30 cellular contexts compared by ENCODE assay signal in the genomic region with DNA sequence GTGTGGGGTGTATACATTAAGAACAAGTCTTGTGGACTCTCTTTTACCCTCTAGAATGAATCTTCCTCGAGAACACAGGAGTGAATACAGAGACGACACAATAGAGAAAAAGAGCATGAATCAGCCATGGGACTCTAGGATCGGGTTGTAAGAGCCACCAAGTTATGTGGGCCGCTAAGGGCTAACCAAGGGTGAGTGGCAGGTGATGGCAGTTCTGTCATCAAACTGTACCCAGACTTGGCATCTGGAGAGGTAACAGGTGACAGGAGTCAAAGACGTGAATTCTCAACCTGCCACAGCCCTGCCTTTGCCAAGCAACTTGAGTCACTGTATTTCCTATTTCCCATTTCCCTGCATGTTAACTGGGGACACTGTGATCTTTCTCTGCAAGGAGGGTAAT. TPM values are rescaled to one million over a fixed set of nuclear protein-coding genes. Genes with fewer than 3 reads are reported as not detected.
DNase-seq lines count a peak whose midpoint lies in the region; ATAC-seq and TF ChIP-seq lines count a peak whose summit lies in the region.
"Had no signal": no experiment of that assay in that cellular context is flagged by ENCODE, and none has a peak within 500 bp of the region (broad histone marks: within the 10 kb centered on the region; RNA-seq: fewer than 3 reads in every experiment).

No MANE protein-coding gene starts in this region.

- peaks cover 15% of the 10 kb centered on the region for H3K36me3 Mint-ChIP-seq in activated T-cell treated with anti-CD3 and anti-CD28 coated beads, Interleukin-2, amount 50 U/mL, for 24 hours (ENCODE audit: low read depth)
- H3K36me3 Mint-ChIP-seq in CD8-positive, alpha-beta T cell: no peaks in the 10 kb centered on the region
- peaks cover 5% of the 10 kb centered on the region for H3K36me3 Mint-ChIP-seq in activated naive CD8-positive, alpha-beta T cell
- H3K36me3 Mint-ChIP-seq in chondrocyte (ENCODE audit: low read depth): no peaks in the 10 kb centered on the region
- H3K36me3 Mint-ChIP-seq: CD8-positive, alpha-beta memory T cell; mesothelial cell of epicardium had no signal

- no peaks in the 10 kb centered on the region for H3K79me2 ChIP-seq in neural cell (replicated peaks; ENCODE audit: insufficient read depth, low read length)

- ATAC-seq in CD8-positive, alpha-beta T cell: no peak
- ATAC-seq: activated T-cell treated with anti-CD3 and anti-CD28 coated beads, Interleukin-2, amount 50 U/mL, for 4 hours; HCT116; left ventricle myocardium superior; sciatic nerve had no signal

- H3K9me2 ChIP-seq in neural cell (ENCODE audit: insufficient read depth, low read length): no peaks in the 10 kb centered on the region

- H3K4me3 ChIP-seq in CD8-positive, alpha-beta T cell (ENCODE audit: low read depth, low read length): no peak overlapping the region
- no peak overlapping the region for H3K4me3 ChIP-seq in neural cell (ENCODE audit: low read length)
- H3K4me3 ChIP-seq: breast epithelium, coronary artery, esophagus muscularis mucosa, hepatocyte, SJCRH30, transverse colon had no signal

- no peaks in the 10 kb centered on the region for H3F3A ChIP-seq in neural cell (ENCODE audit: insufficient read depth, low read length, poor library complexity, severe bottlenecking)

- H4K20me1 ChIP-seq in neural cell (ENCODE audit: insufficient read depth): no peaks in the 10 kb centered on the region

- peaks cover 18% of the 10 kb centered on the region for H3K9me3 Mint-ChIP-seq in activated T-cell treated with anti-CD3 and anti-CD28 coated beads, Interleukin-2, amount 50 U/mL, for 24 hours
- no peaks in the 10 kb centered on the region for H3K9me3 Mint-ChIP-seq in CD8-positive, alpha-beta T cell
- no peaks in the 10 kb centered on the region for H3K9me3 Mint-ChIP-seq in activated naive CD8-positive, alpha-beta T cell (ENCODE audit: low read depth)
- H3K9me3 Mint-ChIP-seq in chondrocyte (ENCODE audit: low read depth): no peaks in the 10 kb centered on the region
- H3K9me3 Mint-ChIP-seq: CD8-positive, alpha-beta memory T cell; endodermal cell; mesothelial cell of epicardium; neural crest cell had no signal

- no peaks in the 10 kb centered on the region for H3K27me3 ChIP-seq in CD8-positive, alpha-beta T cell (ENCODE audit: insufficient read depth, low read length)
- H3K27me3 ChIP-seq in neural cell (ENCODE audit: insufficient read depth, low read depth, low read length): no peaks in the 10 kb centered on the region
- H3K27me3 ChIP-seq: breast epithelium, esophagus muscularis mucosa, hepatocyte, SJCRH30, transverse colon had no signal

- no peak overlapping the region for H3K4me3 Mint-ChIP-seq in activated T-cell treated with anti-CD3 and anti-CD28 coated beads, Interleukin-2, amount 50 U/mL, for 24 hours
- no peak overlapping the region for H3K4me3 Mint-ChIP-seq in CD8-positive, alpha-beta T cell
- peak overlapping the region; percentile 65 for H3K4me3 Mint-ChIP-seq in activated naive CD8-positive, alpha-beta T cell
- no peak overlapping the region for H3K4me3 Mint-ChIP-seq in chondrocyte (ENCODE audit: unreplicated experiment)
- H3K4me3 Mint-ChIP-seq: activated T-cell treated with anti-CD3 and anti-CD28 coated beads, Interleukin-2, amount 50 U/mL, for 4 hours; endodermal cell; mesothelial cell of epicardium; neural crest cell had no signal

- no peak for TF ChIP-seq RAD21 in neural cell (conservative IDR thresholded peaks at IDR 0.05)

- H3K4me1 ChIP-seq in CD8-positive, alpha-beta T cell (ENCODE audit: insufficient read depth, low read length): peaks cover 58% of the 10 kb centered on the region
- H3K4me1 ChIP-seq: breast epithelium had no signal

- TF ChIP-seq EP300 in neural cell (conservative IDR thresholded peaks at IDR 0.05; ENCODE audit: poor library complexity, severe bottlenecking): peak; percentile 39

- TF ChIP-seq CTCF in CD8-positive, alpha-beta T cell (IDR thresholded peaks at IDR 0.05): no peak
- TF ChIP-seq CTCF in neural cell (IDR thresholded peaks at IDR 0.05; ENCODE audit: poor library complexity, severe bottlenecking) (no peak), chondrocyte (IDR thresholded peaks at IDR 0.05) (no peak)

- no peaks in the 10 kb centered on the region for H3K36me3 ChIP-seq in CD8-positive, alpha-beta T cell (ENCODE audit: insufficient read depth, low read length)
- H3K36me3 ChIP-seq in neural cell (ENCODE audit: insufficient read depth, low read length): no peaks in the 10 kb centered on the region
- H3K36me3 ChIP-seq: breast epithelium, esophagus muscularis mucosa, transverse colon had no signal

- H3K27ac ChIP-seq in CD8-positive, alpha-beta T cell (ENCODE audit: low read depth, low read length): no peak overlapping the region
- H3K27ac ChIP-seq in neural cell (ENCODE audit: low read length): no peak overlapping the region
- H3K27ac ChIP-seq: breast epithelium, coronary artery, esophagus muscularis mucosa, hepatocyte, SJCRH30, transverse colon, VCaP had no signal

- H2AFZ ChIP-seq in neural cell (ENCODE audit: low read depth, low read length): no peak overlapping the region
- H2AFZ ChIP-seq: hepatocyte had no signal

- H3K9ac ChIP-seq in neural cell (ENCODE audit: low read length): no peak overlapping the region

- intact Hi-C loops in CD8-positive, alpha-beta T cell (cut with DNase I, micrococcal nuclease): no loop called here

- POLR2A ChIA-PET in CD8-positive, alpha-beta T cell (lab: Charles Lee): no interaction called here

- no peak for DNase-seq in activated T-cell treated with anti-CD3 and anti-CD28 coated beads, Interleukin-2, amount 50 U/mL, for 24 hours
- DNase-seq in activated T-cell treated with anti-CD3 and anti-CD28 coated beads, Interleukin-2, amount 50 U/mL, for 48 hours: no peak
- DNase-seq in CD8-positive, alpha-beta T cell: no peak
- no peak for DNase-seq in chondrocyte (ENCODE audit: low spot score)
- no peak for DNase-seq in germinal center (ENCODE audit: low spot score)
- no peak for DNase-seq in DMS 273 (lab: John Stamatoyannopoulos, UW; ENCODE audit: unreplicated experiment)
- DNase-seq: activated CD4-positive, alpha-beta T cell treated with anti-CD3 and anti-CD28 coated beads, Interleukin-2, amount 50 U/mL, for 4 hours; activated T-cell treated with anti-CD3 and anti-CD28 coated beads, Interleukin-2, amount 50 U/mL, for 4 hours; amniotic stem cell; CD8-positive, alpha-beta memory T cell; DMS153; endodermal cell; Kasumi-1; left ventricle myocardium superior; NCI-H1694; NCI-H526 treated with DMSO at 0.1 percent for 48 hours; SJCRH30; stimulated activated CD4-positive, alpha-beta T cell treated with anti-CD3 and anti-CD28 coated beads, Interleukin-4, amount 100 ng/mL, for 4 hours; transverse colon had no signal

- no peaks in the 10 kb centered on the region for H3K27me3 Mint-ChIP-seq in activated T-cell treated with anti-CD3 and anti-CD28 coated beads, Interleukin-2, amount 50 U/mL, for 24 hours
- peaks cover 2% of the 10 kb centered on the region for H3K27me3 Mint-ChIP-seq in CD8-positive, alpha-beta T cell (ENCODE audit: low read depth)
- H3K27me3 Mint-ChIP-seq in activated naive CD8-positive, alpha-beta T cell: no peaks in the 10 kb centered on the region
- H3K27me3 Mint-ChIP-seq in chondrocyte (ENCODE audit: low read depth): no peaks in the 10 kb centered on the region

- no peaks in the 10 kb centered on the region for H3K9me3 ChIP-seq in CD8-positive, alpha-beta T cell (ENCODE audit: low read length)
- no peaks in the 10 kb centered on the region for H3K9me3 ChIP-seq in neural cell (ENCODE audit: low read length)
- H3K9me3 ChIP-seq: breast epithelium, esophagus muscularis mucosa, transverse colon had no signal

- CTCF ChIA-PET in CD8-positive, alpha-beta T cell (lab: Charles Lee): interaction anchor here (1.6 kb wide), 1 partner anchor 34 kb away, joined by 7 read pairs; no protein-coding TSS in a partner anchor

- H3K27ac Mint-ChIP-seq in activated T-cell treated with anti-CD3 and anti-CD28 coated beads, Interleukin-2, amount 50 U/mL, for 24 hours: peak overlapping the region; percentile 96
- H3K27ac Mint-ChIP-seq in CD8-positive, alpha-beta T cell: peak overlapping the region; percentile 19
- peak overlapping the region; percentile 96 for H3K27ac Mint-ChIP-seq in activated naive CD8-positive, alpha-beta T cell
- no peak overlapping the region for H3K27ac Mint-ChIP-seq in chondrocyte (ENCODE audit: unreplicated experiment)
- H3K27ac Mint-ChIP-seq: endodermal cell, mesothelial cell of epicardium had no signal

- peaks cover 83% of the 10 kb centered on the region for H3K4me1 Mint-ChIP-seq in activated T-cell treated with anti-CD3 and anti-CD28 coated beads, Interleukin-2, amount 50 U/mL, for 24 hours (ENCODE audit: low read depth)
- peaks cover 66% of the 10 kb centered on the region for H3K4me1 Mint-ChIP-seq in CD8-positive, alpha-beta T cell (ENCODE audit: low read depth)
- H3K4me1 Mint-ChIP-seq in activated naive CD8-positive, alpha-beta T cell (ENCODE audit: low read depth): peaks cover 82% of the 10 kb centered on the region
- peaks cover 6% of the 10 kb centered on the region for H3K4me1 Mint-ChIP-seq in chondrocyte (ENCODE audit: low read depth)
- H3K4me1 Mint-ChIP-seq: mesothelial cell of epicardium had no signal

- H3K4me2 ChIP-seq in neural cell (ENCODE audit: low read length): no peak overlapping the region
- H3K4me2 ChIP-seq: hepatocyte had no signal

TF ChIP-seq in neural cell, 6 proteins besides CTCF, POLR2A, EP300 and RAD21 (continues in another document):
- TF ChIP-seq TAF1 (IDR thresholded peaks at IDR 0.05; ENCODE audit: low read depth) (no peak), MXI1 (conservative IDR thresholded peaks at IDR 0.05; ENCODE audit: poor library complexity, severe bottlenecking) (no peak), SMC3 (conservative IDR thresholded peaks at IDR 0.05; ENCODE audit: poor library complexity) (no peak)

RNA-seq across cellular contexts. Expression of a gene that starts 11.2 kb away (rescaled TPM):
- total RNA-seq in CD8-positive, alpha-beta T cell: 1 to 10 TPM; 2.8 to 4.8 TPM
- 38.5 and 40.1 TPM in 2 replicates for polyA plus RNA-seq in neural cell
- 21.4 and 26.4 TPM in 2 replicates for polyA minus RNA-seq in neural cell
- total RNA-seq in chondrocyte: 46.9 to 61.0 TPM (median 48.4 TPM) in 3 replicates
